Comparison of ENCODE assay signal across 26 cellular contexts in the genomic region with DNA sequence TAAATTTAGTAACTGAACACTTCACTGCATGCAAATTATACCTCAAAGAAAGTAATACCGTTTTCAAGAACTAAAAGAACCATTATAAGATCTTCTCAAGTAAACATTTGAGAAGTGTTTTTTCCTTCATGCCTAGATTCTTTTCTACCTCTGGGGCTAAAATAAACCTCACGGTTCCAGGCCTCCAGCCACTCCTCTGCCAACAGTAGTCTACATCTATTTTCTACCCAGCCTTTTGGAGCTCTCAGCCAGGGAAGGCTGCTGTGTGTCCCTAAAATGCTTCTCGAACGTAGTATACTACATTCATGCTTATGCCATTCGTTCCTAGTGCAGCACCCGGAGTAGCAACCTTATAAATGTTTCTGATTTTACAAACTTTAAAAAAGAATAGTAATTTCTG.
"Had no signal": no experiment of that assay in that cellular context is flagged by ENCODE, and none has a peak within 500 bp of the region (broad histone marks: within the 10 kb centered on the region; RNA-seq: fewer than 3 reads in every experiment).

No MANE protein-coding gene starts in this region.

- ATAC-seq: left colon; naive thymus-derived CD8-positive, alpha-beta T cell; psoas muscle; right lobe of liver had no signal

- H3K9me3 ChIP-seq: colonic mucosa, esophagus squamous epithelium, ovary, psoas muscle, right lobe of liver, thyroid gland had no signal

- H3K4me3 Mint-ChIP-seq: central memory CD8-positive, alpha-beta T cell; dendritic cell treated with granulocyte-macrophage colony-stimulating factor and Interleukin-4, amounts not matched to agents 40 ng/mL and 50 ng/mL, for 4 days; immature natural killer cell; naive thymus-derived CD8-positive, alpha-beta T cell had no signal

- H3K36me3 Mint-ChIP-seq: immature natural killer cell; naive thymus-derived CD8-positive, alpha-beta T cell had no signal

- H3K36me3 ChIP-seq: colonic mucosa, esophagus squamous epithelium, ovary, right lobe of liver, stomach, thyroid gland had no signal

- H3K4me1 ChIP-seq: colonic mucosa, esophagus squamous epithelium, psoas muscle, right lobe of liver, stomach, thyroid gland had no signal

- H3K4me3 ChIP-seq: colonic mucosa, esophagus squamous epithelium, ovary, psoas muscle, right lobe of liver, stomach, thyroid gland had no signal

- H3K27ac ChIP-seq: colonic mucosa, esophagus squamous epithelium, ovary, psoas muscle, right lobe of liver, stomach, thyroid gland had no signal

- H3K9me3 Mint-ChIP-seq: central memory CD8-positive, alpha-beta T cell; immature natural killer cell had no signal

- H3K4me1 Mint-ChIP-seq: central memory CD8-positive, alpha-beta T cell; immature natural killer cell had no signal

- H3K27me3 Mint-ChIP-seq: central memory CD8-positive, alpha-beta T cell; dendritic cell treated with granulocyte-macrophage colony-stimulating factor and Interleukin-4, amounts not matched to agents 40 ng/mL and 50 ng/mL, for 4 days had no signal

- H3K27me3 ChIP-seq: colonic mucosa, esophagus squamous epithelium, ovary, right lobe of liver, stomach, thyroid gland had no signal

- H3K27ac Mint-ChIP-seq: dendritic cell treated with granulocyte-macrophage colony-stimulating factor and Interleukin-4, amounts not matched to agents 40 ng/mL and 50 ng/mL, for 4 days; immature natural killer cell; naive thymus-derived CD8-positive, alpha-beta T cell had no signal

- DNase-seq: colonic mucosa; effector memory CD4-positive, alpha-beta T cell; esophagus squamous epithelium; foreskin melanocyte; glutamatergic neuron; hypothalamus; immature natural killer cell; islet precursor cell; kidney glomerular epithelial cell; left colon; mesendoderm; midbrain; naive thymus-derived CD8-positive, alpha-beta T cell; occipital lobe; ovary; psoas muscle; right lobe of liver; small intestine; stimulated activated CD4-positive, alpha-beta T cell treated with anti-CD3 and anti-CD28 coated beads, Interleukin-15, amount 100 ng/mL, for 24 hours; stimulated activated CD4-positive, alpha-beta T cell treated with anti-CD3 and anti-CD28 coated beads, Interleukin-2, amount 100 ng/mL, for 48 hours; stimulated activated naive CD4-positive, alpha-beta T cell treated with Interleukin-2 at 50 U/mL for 16 hours; stomach; thyroid gland; trophoblast cell had no signal
